ENCODE assay signal across 23 cellular contexts in genomic region chr9:95669253-95669652, GRCh38.
DNase-seq lines count a peak whose midpoint lies in the region; ATAC-seq and TF ChIP-seq lines count a peak whose summit lies in the region.
"Had no signal": no experiment of that assay in that cellular context is flagged by ENCODE, and none has a peak within 500 bp of the region (broad histone marks: within the 10 kb centered on the region; RNA-seq: fewer than 3 reads in every experiment).

No MANE protein-coding gene starts in this region.

- H3K4me3 Mint-ChIP-seq in H9 (no peak overlapping the region), glutamatergic neuron (ENCODE audit: unreplicated experiment) (peak overlapping the region; percentile 53), neural progenitor cell (no peak overlapping the region), immature natural killer cell (no peak overlapping the region)
- H3K4me3 Mint-ChIP-seq: CD4-positive, CD25-positive, alpha-beta regulatory T cell had no signal

- no peaks in the 10 kb centered on the region for H3K9me3 Mint-ChIP-seq in H9
- peaks cover 8% of the 10 kb centered on the region for H3K9me3 Mint-ChIP-seq in glutamatergic neuron (ENCODE audit: unreplicated experiment)
- H3K9me3 Mint-ChIP-seq in neural progenitor cell: peaks cover 2% of the 10 kb centered on the region
- peaks cover 0 to 4% (median 0%) of the 10 kb centered on the region in 6 donors for H3K9me3 Mint-ChIP-seq in immature natural killer cell

- H3K27me3 Mint-ChIP-seq in H9 (ENCODE audit: low read depth): peaks cover 7% of the 10 kb centered on the region
- peaks cover 13% of the 10 kb centered on the region for H3K27me3 Mint-ChIP-seq in glutamatergic neuron (ENCODE audit: unreplicated experiment)
- no peaks in the 10 kb centered on the region for H3K27me3 Mint-ChIP-seq in neural progenitor cell (ENCODE audit: insufficient read depth, low read depth)
- H3K27me3 Mint-ChIP-seq in immature natural killer cell (ENCODE audit: low read depth in 3 of 3): peaks cover 13 to 17% (median 15%) of the 10 kb centered on the region in 3 donors

- no peaks in the 10 kb centered on the region for H3K36me3 ChIP-seq in neural progenitor cell
- H3K36me3 ChIP-seq: MG63, SJSA1 had no signal

- no peak overlapping the region for H3K56ac ChIP-seq in H9 (ENCODE audit: insufficient read length, low read depth, low read length)

- H3K27ac ChIP-seq in 22Rv1 (peak overlapping the region; percentile 97), H9 (ENCODE audit: insufficient read length, low read depth, low read length) (no peak overlapping the region), neural progenitor cell (no peak overlapping the region)
- H3K27ac ChIP-seq: GM23248, SJSA1 had no signal

- TF ChIP-seq CTCF in 22Rv1 (IDR thresholded peaks at IDR 0.05) (no peak), H9 (conservative IDR thresholded peaks at IDR 0.05) (no peak), glutamatergic neuron (IDR thresholded peaks at IDR 0.05; ENCODE audit: partially characterized antibody, unreplicated experiment) (no peak), neural progenitor cell (IDR thresholded peaks at IDR 0.05) (no peak)

- no peak overlapping the region for H4K8ac ChIP-seq in H9 (replicated peaks; ENCODE audit: insufficient read length, low read depth, low read length)

- no peaks in the 10 kb centered on the region for H4K20me1 ChIP-seq in H9 (ENCODE audit: control insufficient read depth, insufficient read depth, insufficient read length)
- no peaks in the 10 kb centered on the region for H4K20me1 ChIP-seq in neural progenitor cell (ENCODE audit: low read depth)

- no peak overlapping the region for H3K4me2 ChIP-seq in H9 (ENCODE audit: insufficient read depth, insufficient read length, low read length)
- no peak overlapping the region for H3K4me2 ChIP-seq in neural progenitor cell

- H3K14ac ChIP-seq in H9 (ENCODE audit: insufficient read depth, low read length): no peak overlapping the region

- H3K18ac ChIP-seq in H9 (ENCODE audit: insufficient read length, low read depth, low read length): no peak overlapping the region

- H3K79me2 ChIP-seq in H9 (ENCODE audit: insufficient read depth, low read length) (no peaks in the 10 kb centered on the region), neural progenitor cell (ENCODE audit: low read depth) (no peaks in the 10 kb centered on the region)

- H3T11ph ChIP-seq in H9 (ENCODE audit: low read length): no peak overlapping the region

- H2BK15ac ChIP-seq in H9 (ENCODE audit: low read depth, low read length): no peak overlapping the region

- H3K9me3 ChIP-seq in H9 (ENCODE audit: control insufficient read depth, low read depth, low read length): no peaks in the 10 kb centered on the region
- H3K9me3 ChIP-seq in neural progenitor cell (ENCODE audit: low read depth): no peaks in the 10 kb centered on the region
- H3K9me3 ChIP-seq: SJSA1 had no signal

- no peak overlapping the region for H3K4me3 ChIP-seq in neural progenitor cell
- H3K4me3 ChIP-seq: GM23248, MG63, SJSA1 had no signal

- WGBS in H9 (ENCODE audit: extremely low coverage, insufficient read length, low lambda C conversion rate): no CpG with 5 or more reads among the region's 7 CpGs

- no peaks in the 10 kb centered on the region for H3F3A ChIP-seq in neural progenitor cell (ENCODE audit: low read depth)

- H3K4me1 Mint-ChIP-seq in H9: peaks cover 35 to 44% of the 10 kb centered on the region in 2 experiments
- H3K4me1 Mint-ChIP-seq in glutamatergic neuron (ENCODE audit: low read depth, unreplicated experiment): peaks cover 28% of the 10 kb centered on the region
- H3K4me1 Mint-ChIP-seq in neural progenitor cell: peaks cover 12% of the 10 kb centered on the region
- no peaks in the 10 kb centered on the region for H3K4me1 Mint-ChIP-seq in immature natural killer cell
- H3K4me1 Mint-ChIP-seq: CD4-positive, CD25-positive, alpha-beta regulatory T cell had no signal

- H3K27me3 ChIP-seq in H9 (ENCODE audit: insufficient read depth, low read length) (no peaks in the 10 kb centered on the region), neural progenitor cell (no peaks in the 10 kb centered on the region)
- H3K27me3 ChIP-seq: MG63, SJSA1 had no signal

- H3K79me1 ChIP-seq in H9 (ENCODE audit: insufficient read depth, low read depth, low read length, poor library complexity, severe bottlenecking): no peaks in the 10 kb centered on the region

- no peaks in the 10 kb centered on the region for H3K23me2 ChIP-seq in H9 (ENCODE audit: insufficient read length, low read depth, low read length, poor library complexity, severe bottlenecking)

- no peak overlapping the region for H3K9ac ChIP-seq in H9 (ENCODE audit: extremely low read depth, insufficient read length, low read length)
- no peak overlapping the region for H3K9ac ChIP-seq in neural progenitor cell
- H3K9ac ChIP-seq: GM23248 had no signal

- no peak overlapping the region for H3K27ac Mint-ChIP-seq in H9
- H3K27ac Mint-ChIP-seq in glutamatergic neuron (ENCODE audit: unreplicated experiment): peak overlapping the region; percentile 56
- H3K27ac Mint-ChIP-seq in neural progenitor cell: no peak overlapping the region
- no peak overlapping the region for H3K27ac Mint-ChIP-seq in immature natural killer cell

- no peaks in the 10 kb centered on the region for H3K36me3 Mint-ChIP-seq in H9 (ENCODE audit: insufficient read depth in 1 of 3, low read depth in 3 of 3)
- no peaks in the 10 kb centered on the region for H3K36me3 Mint-ChIP-seq in glutamatergic neuron (ENCODE audit: unreplicated experiment)
- no peaks in the 10 kb centered on the region for H3K36me3 Mint-ChIP-seq in neural progenitor cell
- no peaks in the 10 kb centered on the region for H3K36me3 Mint-ChIP-seq in immature natural killer cell
- H3K36me3 Mint-ChIP-seq: CD4-positive, CD25-positive, alpha-beta regulatory T cell had no signal

- no peak overlapping the region for H2AK5ac ChIP-seq in H9 (ENCODE audit: insufficient read length, low read length)

- no peak overlapping the region for H3K4ac ChIP-seq in H9 (ENCODE audit: low read depth, low read length)

- H3K4me1 ChIP-seq in H9 (ENCODE audit: insufficient read depth, low read length): 0 out of 2 replicates have a peak, but pooled peaks cover 1% of the 10 kb centered on the region
- peaks cover 12% of the 10 kb centered on the region for H3K4me1 ChIP-seq in neural progenitor cell

- no peak overlapping the region for H2BK5ac ChIP-seq in H9 (ENCODE audit: insufficient read length, low read length)

- H2AFZ ChIP-seq in H9 (ENCODE audit: low read length): peak overlapping the region; percentile 37
- peak overlapping the region; percentile 88 for H2AFZ ChIP-seq in neural progenitor cell (replicated peaks)
- H2AFZ ChIP-seq: GM23248 had no signal

- no peak overlapping the region for H2BK12ac ChIP-seq in H9 (ENCODE audit: insufficient read length, low read depth, low read length)

- H4K5ac ChIP-seq in H9 (ENCODE audit: insufficient read length, low read depth, low read length): no peak overlapping the region

- H2BK20ac ChIP-seq in H9 (ENCODE audit: low read depth, low read length, poor library complexity, severe bottlenecking): no peak overlapping the region

- H3K23ac ChIP-seq in H9 (ENCODE audit: insufficient read length, low read depth, low read length): no peak overlapping the region

- ATAC-seq in GM19351 (IDR thresholded peaks at IDR 0.05; ENCODE audit: unreplicated experiment): no peak
- ATAC-seq in HG03108 (IDR thresholded peaks at IDR 0.05; ENCODE audit: unreplicated experiment): no peak

- DNase-seq in H9 (no peak), glutamatergic neuron (peak; percentile 28), neural progenitor cell (ENCODE audit: low spot score) (no peak), HPDE6-E6E7 (ENCODE audit: extremely low spot score) (no peak), immature natural killer cell (no peak)
- DNase-seq: 8988T; CD4-positive, CD25-positive, alpha-beta regulatory T cell; GM23248; IMR-90; KG1; MG63; NCI-H146; NCI-H1930; NCI-H2107; NCI-H446; NCI-H524 treated with DMSO at 0.1 percent for 48 hours; NCI-H82; NK-92 treated with Interleukin-12 subunit alpha and Interleukin-12 subunit beta, amount 100 ng/mL, for 24 hours; Right ventricle myocardium superior had no signal

- H2BK120ac ChIP-seq in H9 (ENCODE audit: low read depth, low read length, poor library complexity, severe bottlenecking): no peak overlapping the region

- no peak overlapping the region for H4K91ac ChIP-seq in H9 (ENCODE audit: insufficient read length, low read depth, low read length)
